In genomic region chr6:24403501-24403824, GRCh38 we compare ENCODE assay signal across 8 cellular contexts. TPM values are rescaled to one million over a fixed set of nuclear protein-coding genes. Genes with fewer than 3 reads are reported as not detected.
DNase-seq lines count a peak whose midpoint lies in the region; ATAC-seq, FAIRE-seq and TF ChIP-seq lines count a peak whose summit lies in the region.

No MANE protein-coding gene starts in this region.

- H3K4me1 ChIP-seq in GM23248 (ENCODE audit: insufficient read depth), result peaks cover 16% of the 10 kb centered on the region
- H3K4me1 ChIP-seq in gastrocnemius medialis, result peaks cover 20 to 30% of the 10 kb centered on the region in 2 donors

- no peaks in the 10 kb centered on the region for H3K9me2 ChIP-seq in GM23248 (ENCODE audit: insufficient read depth)

- in situ Hi-C loops in GM23248 (cut with MboI), result no loop called here
- in situ Hi-C loops in gastrocnemius medialis (cut with MboI; ENCODE audit: low sequenced_read_pairs in 4 of 4), result loop anchor here in 1 of 4 donors (25.0 kb wide), 1 partner anchor 309 kb away; the partner anchor contains the start of gene C6orf62

- no peak for TF ChIP-seq CTCF in RWPE1 (conservative IDR thresholded peaks at IDR 0.05; ENCODE audit: low read depth)
- TF ChIP-seq CTCF in fibroblast of mammary gland (conservative IDR thresholded peaks at IDR 0.05; ENCODE audit: control insufficient read depth, insufficient read depth, low read depth, low read length), result no peak
- TF ChIP-seq CTCF in gastrocnemius medialis (IDR thresholded peaks at IDR 0.05 in 4 of 5, conservative IDR thresholded peaks at IDR 0.05 in 1 of 5), result no peak

- peak overlapping the region; percentile 86 for H3K4me3 ChIP-seq in GM23248
- H3K4me3 ChIP-seq in fibroblast of mammary gland (ENCODE audit: control insufficient read depth, low read depth, low read length), result peak overlapping the region; percentile 80
- H3K4me3 ChIP-seq in gastrocnemius medialis, result peak overlapping the region; percentile 72 to 97 (median 88)

- no peaks in the 10 kb centered on the region for H3K9me3 ChIP-seq in GM23248 (ENCODE audit: low read depth)
- no peaks in the 10 kb centered on the region for H3K9me3 ChIP-seq in gastrocnemius medialis

- TF ChIP-seq POLR2A in gastrocnemius medialis (IDR thresholded peaks at IDR 0.05), result no peak
- no peak for TF ChIP-seq POLR2A in GM12891 (IDR thresholded peaks at IDR 0.05; ENCODE audit: low read depth, low read length)

- peaks cover 40% of the 10 kb centered on the region for H3K79me2 ChIP-seq in GM23248 (ENCODE audit: insufficient read depth)

- peak overlapping the region; percentile 81 for H3K9ac ChIP-seq in GM23248

- peak overlapping the region; percentile 97 for H3K4me2 ChIP-seq in GM23248 (ENCODE audit: unreplicated experiment)

- H3F3A ChIP-seq in GM23248 (ENCODE audit: insufficient read depth), result no peaks in the 10 kb centered on the region; the same call in 1 of the 2 replicates

- WGBS in GM23248 (ENCODE audit: low coverage in 1 of 2, low lambda C conversion rate in 2 of 2, missing lambda C conversion rate in 2 of 2), 2 experiments, result 17% methylated on average over 12 of the region's 12 CpGs

- intact Hi-C loops in gastrocnemius medialis (cut with DNase I; ENCODE audit: low total_unique reads), result no loop called here

- POLR2A ChIA-PET in RWPE1 (lab: Yijun Ruan, JAX; ENCODE audit: low non-redundant PET), result no interaction called here

- no peak for FAIRE-seq in GM12891 (lab: Jason Lieb, UNC)

- H3K36me3 ChIP-seq in GM23248 (ENCODE audit: low read depth) (peaks cover 5% of the 10 kb centered on the region; the same call in 1 of the 2 replicates), gastrocnemius medialis (peaks cover 0 to 13% of the 10 kb centered on the region in 2 donors)

- 0 out of 2 replicates have a peak, but pooled peaks cover 5% of the 10 kb centered on the region for H3K27me3 ChIP-seq in GM23248 (replicated peaks; ENCODE audit: insufficient read depth)
- no peaks in the 10 kb centered on the region for H3K27me3 ChIP-seq in gastrocnemius medialis

- DNase-seq in GM23248, result no peak
- DNase-seq in RWPE1 (ENCODE audit: low spot score), result peak; percentile 45
- DNase-seq in fibroblast of mammary gland (ENCODE audit: low read depth), result no peak
- no peak for DNase-seq in gastrocnemius medialis
- no peak for DNase-seq in D341Med (ENCODE audit: low spot score)
- no peak for DNase-seq in cerebellum (ENCODE audit: low spot score)
- no peak for DNase-seq in DMS 273 treated with DMSO at 0.1 percent for 48 hours (lab: John Stamatoyannopoulos, UW)
- no peak for DNase-seq in GM12891 (ENCODE audit: insufficient read length, low spot score)

- peak overlapping the region; percentile 99 for H2AFZ ChIP-seq in GM23248

- CTCF ChIA-PET in RWPE1 (lab: Yijun Ruan, JAX), result no interaction called here

- H3K27ac ChIP-seq in GM23248, result no peak overlapping the region
- peak overlapping the region; percentile 68 for H3K27ac ChIP-seq in RWPE1
- H3K27ac ChIP-seq in gastrocnemius medialis, result peak overlapping the region; percentile 83 to 98 (median 92)

- H4K20me1 ChIP-seq in GM23248 (ENCODE audit: insufficient read depth), result no peaks in the 10 kb centered on the region

- ATAC-seq in gastrocnemius medialis, result no peak

TF ChIP-seq in GM12891, 5 proteins besides CTCF, POLR2A, EP300 and RAD21:
- no peak for TF ChIP-seq TAF1 (IDR thresholded peaks at IDR 0.05; ENCODE audit: low read depth, low read length)
- TF ChIP-seq POU2F2 (IDR thresholded peaks at IDR 0.05; ENCODE audit: low read depth, low read length), result no peak
- no peak for TF ChIP-seq POLR2AphosphoS5 (IDR thresholded peaks at IDR 0.05; ENCODE audit: low read depth, low read length)
- no peak for TF ChIP-seq SPI1 (IDR thresholded peaks at IDR 0.05; ENCODE audit: low read depth, low read length)
- no peak for TF ChIP-seq PAX5 (IDR thresholded peaks at IDR 0.05; ENCODE audit: insufficient read depth, low read length, severe bottlenecking)

RNA-seq across cellular contexts. Expression of gene MRS2, which starts 0.7 kb away (rescaled TPM):
- 15.4 and 18.0 TPM in 2 replicates for total RNA-seq in GM23248 (2014; rRNA removed; shearing (Covaris generic))
- 21.3 and 23.5 TPM in 2 replicates for polyA plus RNA-seq in GM23248 (2016; fragmentation: Nextera tagmentation; extraction: Ambion mirVana)
- total RNA-seq in gastrocnemius medialis (10 to 100 TPM; 17.2 to 63.2 (median 44.2) TPM), cerebellum (16.8 TPM)
- polyA plus RNA-seq in GM12891 (2012; ENCODE audit: low read depth, missing spikeins), result 13.8 TPM

RNA-seq across cellular contexts. Expression of gene DCDC2, which starts 45.6 kb away (rescaled TPM):
- not detected in 2 replicates for total RNA-seq in GM23248 (2014; rRNA removed; shearing (Covaris generic))
- not detected in 2 replicates for polyA plus RNA-seq in GM23248 (2016; fragmentation: Nextera tagmentation; extraction: Ambion mirVana)
- total RNA-seq in gastrocnemius medialis (under 1 TPM; 0.29 to 0.64 (median 0.42) TPM), cerebellum (2.6 TPM)
- 0.03 TPM for polyA plus RNA-seq in GM12891 (2012; ENCODE audit: low read depth, missing spikeins)
